ENCODE assay signal across 27 cellular contexts in the genomic region with DNA sequence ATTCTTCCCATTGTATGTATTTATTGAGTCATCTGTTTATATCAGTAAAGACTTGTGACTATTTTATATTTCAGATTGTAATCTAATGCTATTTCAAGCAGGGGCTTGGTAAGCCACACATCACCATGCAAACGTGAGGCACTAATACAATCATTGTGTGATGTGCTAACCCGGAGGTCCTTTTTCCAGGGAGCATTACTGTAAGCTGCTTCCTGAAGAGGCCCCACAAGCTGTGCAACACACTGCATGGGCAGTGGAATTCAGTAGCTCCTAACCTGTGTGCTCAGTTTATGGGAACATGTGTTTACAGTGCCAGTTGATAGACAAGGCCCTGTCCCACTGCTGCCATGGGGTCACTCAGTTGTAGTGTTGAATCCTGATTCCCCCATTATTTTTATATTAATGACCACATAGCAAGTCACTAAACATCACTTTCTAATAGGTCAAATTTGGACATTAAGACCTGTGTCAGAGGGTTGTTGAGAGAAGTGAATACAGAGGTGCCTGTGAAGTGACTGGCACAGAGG.
DNase-seq lines count a peak whose midpoint lies in the region; ATAC-seq, FAIRE-seq and TF ChIP-seq lines count a peak whose summit lies in the region.
"Had no signal": no experiment of that assay in that cellular context is flagged by ENCODE, and none has a peak within 500 bp of the region (broad histone marks: within the 10 kb centered on the region; RNA-seq: fewer than 3 reads in every experiment).

No MANE protein-coding gene starts in this region.

- no peak overlapping the region for H4K8ac ChIP-seq in IMR-90 (ENCODE audit: low read depth in 2 of 2, low read length in 2 of 2)
- H4K8ac ChIP-seq in H1 (ENCODE audit: extremely low read depth, insufficient read depth, low read length): no peak overlapping the region

- FAIRE-seq in H1 (lab: Jason Lieb, UNC): no peak
- FAIRE-seq: GM18507 had no signal

- no peak overlapping the region for H2AK5ac ChIP-seq in IMR-90 (ENCODE audit: low read depth, low read length)
- H2AK5ac ChIP-seq in H1 (ENCODE audit: low read depth, low read length): 0 out of 2 replicates have a peak overlapping the region, but pooled peaks have one; percentile 43

- H3K9me3 Mint-ChIP-seq in stimulated activated effector memory CD8-positive, alpha-beta T cell treated with anti-CD3 and anti-CD28 coated beads, Interleukin-12 subunit alpha, Interleukin-12 subunit beta, amount 100 ng/mL, for 72 hours: no peaks in the 10 kb centered on the region
- H3K9me3 Mint-ChIP-seq in Caco-2 (ENCODE audit: unreplicated experiment): no peaks in the 10 kb centered on the region
- no peaks in the 10 kb centered on the region for H3K9me3 Mint-ChIP-seq in stimulated activated memory B cell treated with anti-CD40 and anti-IgM and Interleukin-4, amounts not matched to agents 10 μg/mL and 1 μg/mL and 100 μg/mL, for 72 hours
- H3K9me3 Mint-ChIP-seq: CD8-positive, alpha-beta T cell; H9; HFFc6; IgD-negative memory B cell had no signal

- H4K91ac ChIP-seq in IMR-90 (ENCODE audit: insufficient read depth, low read depth, low read length): no peak overlapping the region
- H4K91ac ChIP-seq in H1 (replicated peaks; ENCODE audit: insufficient read length, low read length): peak overlapping the region; percentile 19

- no peaks in the 10 kb centered on the region; the same call in 1 of the 2 replicates for H3K23me2 ChIP-seq in H1 (ENCODE audit: low read depth, low read length)

- H3K4ac ChIP-seq in IMR-90 (ENCODE audit: low read depth, low read length) (no peak overlapping the region), H1 (replicated peaks; ENCODE audit: insufficient read length, low read depth, low read length) (no peak overlapping the region)

- H3K4me3 ChIP-seq in right atrium auricular region (no peak overlapping the region), IMR-90 (ENCODE audit: insufficient read depth, low read depth, low read length) (no peak overlapping the region), H1 (ENCODE audit: extremely low read depth in 1 of 4, insufficient read depth in 2 of 4, low read depth in 3 of 4, low read length in 4 of 4) (no peak overlapping the region), Caco-2 (ENCODE audit: low read depth, low read length) (no peak overlapping the region)

- H3K9me3 ChIP-seq in right atrium auricular region (no peaks in the 10 kb centered on the region), IMR-90 (ENCODE audit: control insufficient read depth, insufficient read depth, low read length) (no peaks in the 10 kb centered on the region), H1 (ENCODE audit: insufficient read depth in 2 of 2, low read depth in 1 of 2, low read length in 1 of 2) (no peaks in the 10 kb centered on the region), Caco-2 (no peaks in the 10 kb centered on the region)
- H3K9me3 ChIP-seq: SK-N-SH had no signal

- H3K18ac ChIP-seq in IMR-90 (ENCODE audit: low read depth, low read length) (no peak overlapping the region), H1 (ENCODE audit: extremely low read depth, low read length) (no peak overlapping the region)

- H3K36me3 ChIP-seq in right atrium auricular region (no peaks in the 10 kb centered on the region), IMR-90 (ENCODE audit: control insufficient read depth, insufficient read depth, low read length) (no peaks in the 10 kb centered on the region), H1 (ENCODE audit: control insufficient read depth in 2 of 4, insufficient read depth in 4 of 4, low read length in 3 of 4) (no peaks in the 10 kb centered on the region), Caco-2 (ENCODE audit: control insufficient read depth, insufficient read depth, low read length) (no peaks in the 10 kb centered on the region)

- H2BK5ac ChIP-seq in IMR-90 (ENCODE audit: low read depth, low read length, poor library complexity, severe bottlenecking) (no peak overlapping the region), H1 (ENCODE audit: low read depth, low read length) (peak overlapping the region; percentile 97; the same call in 1 of the 2 replicates)

- H4K5ac ChIP-seq in IMR-90 (ENCODE audit: low read depth, low read length) (no peak overlapping the region), H1 (ENCODE audit: insufficient read length, low read depth, low read length) (no peak overlapping the region)

- peak overlapping the region; percentile 95; the same call in 1 of the 2 replicates for H2BK12ac ChIP-seq in H1 (ENCODE audit: low read depth, low read length)

- in situ Hi-C loops in IMR-90 (cut with MboI; ENCODE audit: low sequenced_read_pairs): no loop called here

- TF ChIP-seq RAD21 in IMR-90 (IDR thresholded peaks at IDR 0.05; ENCODE audit: low read length) (no peak), H1 (IDR thresholded peaks at IDR 0.05 in 1 of 2, conservative IDR thresholded peaks at IDR 0.05 in 1 of 2; ENCODE audit: low read depth in 2 of 2, low read length in 2 of 2) (no peak)

- dilution Hi-C loops in IMR-90 (cut with HindIII; ENCODE audit: low sequenced_read_pairs, unreplicated experiment): no loop called here

- H3K14ac ChIP-seq in IMR-90 (replicated peaks; ENCODE audit: low read depth, low read length) (no peak overlapping the region), H1 (ENCODE audit: insufficient read length) (no peak overlapping the region)

- ATAC-seq in Right ventricle myocardium inferior: no peak
- peak; percentile 40; the same call in 1 of the 2 replicates for ATAC-seq in IMR-90 (ENCODE audit: low read depth)
- peak; percentile 12 for ATAC-seq in stimulated activated effector memory CD8-positive, alpha-beta T cell treated with anti-CD3 and anti-CD28 coated beads, Interleukin-12 subunit alpha, Interleukin-12 subunit beta, amount 100 ng/mL, for 72 hours
- ATAC-seq in stimulated activated memory B cell treated with anti-CD40 and anti-IgM and Interleukin-4, amounts not matched to agents 10 μg/mL and 1 μg/mL and 100 μg/mL, for 72 hours: no peak
- ATAC-seq: CD8-positive, alpha-beta T cell had no signal

- TF ChIP-seq CTCF in right atrium auricular region (IDR thresholded peaks at IDR 0.05) (no peak), IMR-90 (conservative IDR thresholded peaks at IDR 0.05; ENCODE audit: low read depth, low read length) (no peak), H1 (IDR thresholded peaks at IDR 0.05; ENCODE audit: control extremely low read depth in 1 of 3, insufficient read depth in 1 of 3, low read depth in 1 of 3, low read length in 3 of 3) (no peak), Caco-2 (IDR thresholded peaks at IDR 0.05; ENCODE audit: insufficient read depth in 1 of 2, low read depth in 1 of 2, low read length in 1 of 2, severe bottlenecking in 1 of 2, unreplicated experiment in 1 of 2) (no peak)

- no peak overlapping the region for H3K4me3 Mint-ChIP-seq in stimulated activated effector memory CD8-positive, alpha-beta T cell treated with anti-CD3 and anti-CD28 coated beads, Interleukin-12 subunit alpha, Interleukin-12 subunit beta, amount 100 ng/mL, for 72 hours
- no peak overlapping the region for H3K4me3 Mint-ChIP-seq in Caco-2 (ENCODE audit: unreplicated experiment)
- H3K4me3 Mint-ChIP-seq in stimulated activated memory B cell treated with anti-CD40 and anti-IgM and Interleukin-4, amounts not matched to agents 10 μg/mL and 1 μg/mL and 100 μg/mL, for 72 hours: no peak overlapping the region
- H3K4me3 Mint-ChIP-seq: CD8-positive, alpha-beta T cell; H9; HFFc6; IgD-negative memory B cell had no signal

- no peaks in the 10 kb centered on the region for H3K36me3 Mint-ChIP-seq in stimulated activated effector memory CD8-positive, alpha-beta T cell treated with anti-CD3 and anti-CD28 coated beads, Interleukin-12 subunit alpha, Interleukin-12 subunit beta, amount 100 ng/mL, for 72 hours
- no peaks in the 10 kb centered on the region for H3K36me3 Mint-ChIP-seq in Caco-2 (ENCODE audit: insufficient read depth, unreplicated experiment)
- no peaks in the 10 kb centered on the region for H3K36me3 Mint-ChIP-seq in stimulated activated memory B cell treated with anti-CD40 and anti-IgM and Interleukin-4, amounts not matched to agents 10 μg/mL and 1 μg/mL and 100 μg/mL, for 72 hours
- H3K36me3 Mint-ChIP-seq: CD8-positive, alpha-beta T cell; IgD-negative memory B cell had no signal

- BruUV-seq in IMR-90 (replicated peaks; lab: Mats Ljungman, UMichigan) (no TSS peak), Caco-2 (replicated peaks; lab: Mats Ljungman, UMichigan) (no TSS peak)

- CTCF ChIA-PET in IMR-90 (lab: Yijun Ruan, JAX) (no interaction called here), H1 (lab: Charles Lee; ENCODE audit: partially characterized antibody) (interaction anchor here (1.2 to 1.5 kb wide), 2 partner anchors 20 to 40 kb away, joined by 3 read pairs; no protein-coding TSS in a partner anchor), Caco-2 (lab: Charles Lee) (no interaction called here)

- H3K23ac ChIP-seq in IMR-90 (ENCODE audit: low read depth, low read length) (no peak overlapping the region), H1 (ENCODE audit: insufficient read length) (no peak overlapping the region)

- H3K27ac ChIP-seq in right atrium auricular region: peak overlapping the region; percentile 70 to 91
- no peak overlapping the region for H3K27ac ChIP-seq in IMR-90 (ENCODE audit: insufficient read depth, low read length)
- H3K27ac ChIP-seq in H1 (ENCODE audit: low read depth, low read length): no peak overlapping the region
- H3K27ac ChIP-seq: KMS-11, RWPE1 had no signal

- H3K9ac ChIP-seq in IMR-90 (ENCODE audit: low read depth, low read length) (no peak overlapping the region), H1 (replicated peaks in 1 of 4; ENCODE audit: extremely low read depth in 1 of 4, low read depth in 3 of 4, low read length in 3 of 4) (no peak overlapping the region)
- H3K9ac ChIP-seq: KMS-11, SK-N-SH had no signal

- H3K27me3 ChIP-seq in right atrium auricular region (no peaks in the 10 kb centered on the region), IMR-90 (ENCODE audit: control insufficient read depth, insufficient read depth, low read length) (no peaks in the 10 kb centered on the region; the same call in none of the 2 replicates), H1 (replicated peaks in 1 of 4; ENCODE audit: control insufficient read depth in 3 of 4, extremely low read depth in 1 of 4, insufficient read depth in 3 of 4, low read length in 3 of 4) (no peaks in the 10 kb centered on the region), Caco-2 (replicated peaks; ENCODE audit: control insufficient read depth, insufficient read depth, low read length) (no peaks in the 10 kb centered on the region)

- H3K4me1 ChIP-seq in right atrium auricular region (peaks cover 0 to 36% of the 10 kb centered on the region in 2 donors), IMR-90 (ENCODE audit: control insufficient read depth, insufficient read depth, low read length) (peaks cover 11% of the 10 kb centered on the region), H1 (replicated peaks in 1 of 4; ENCODE audit: control insufficient read depth in 3 of 4, insufficient read depth in 4 of 4, low read length in 3 of 4) (peaks cover 2 to 12% (median 7%) of the 10 kb centered on the region in 4 experiments; a peak in 4 of 7 replicates), Caco-2 (peaks cover 8% of the 10 kb centered on the region; the same call in 1 of the 2 replicates)

- no peak for TF ChIP-seq EP300 in H1 (IDR thresholded peaks at IDR 0.05; ENCODE audit: borderline replicate concordance in 1 of 2, low read depth in 2 of 2, low read length in 2 of 2)

- H3K79me1 ChIP-seq in IMR-90 (ENCODE audit: low read depth in 1 of 2, low read length in 2 of 2) (0 out of 4 replicates have a peak, but pooled peaks cover 0 to 8% of the 10 kb centered on the region in 2 experiments), H1 (ENCODE audit: low read depth, low read length) (no peaks in the 10 kb centered on the region; the same call in 1 of the 2 replicates)

- H2AFZ ChIP-seq in IMR-90 (replicated peaks; ENCODE audit: low read length, poor library complexity) (no peak overlapping the region), H1 (ENCODE audit: low read length) (no peak overlapping the region)

- DNase-seq in right atrium auricular region (ENCODE audit: low spot score) (no peak), Right ventricle myocardium inferior (ENCODE audit: missing footprints) (no peak), IMR-90 (peak; percentile 19), H1 (ENCODE audit: low read depth in 1 of 2, low spot score in 2 of 2) (peak in 1 of 2 experiments; percentile 42), Caco-2 (no peak), NCI-H1105 (lab: John Stamatoyannopoulos, UW) (no peak)
- DNase-seq in stimulated activated effector memory CD8-positive, alpha-beta T cell treated with anti-CD3 and anti-CD28 coated beads, Interleukin-12 subunit alpha, Interleukin-12 subunit beta, amount 100 ng/mL, for 72 hours (ENCODE audit: low spot score in 2 of 2): no peak
- DNase-seq: C1 segment of cervical spinal cord; CD8-positive, alpha-beta T cell; DMS 273 treated with DMSO at 0.1 percent for 48 hours; DND-41; HFFc6; NCI-H1092; NCI-H1436; NCI-H187; NCI-H2081 treated with DMSO at 0.1 percent for 48 hours; NCI-H446; NCI-H524 treated with DMSO at 0.1 percent for 48 hours; NCI-H82; SK-N-SH; SW 1271 had no signal

- intact Hi-C loops in Right ventricle myocardium inferior (cut with DNase I) (loop anchor here (5.0 kb wide), 1 partner anchor 133 kb away; no protein-coding TSS in a partner anchor), IMR-90 (cut with micrococcal nuclease) (no loop called here), Caco-2 (cut with micrococcal nuclease; ENCODE audit: unreplicated experiment) (no loop called here)

- H2AK9ac ChIP-seq in IMR-90 (replicated peaks; ENCODE audit: low read depth, low read length, poor library complexity): no peak overlapping the region

- H4K20me1 ChIP-seq in IMR-90 (ENCODE audit: insufficient read depth, low read length) (0 out of 2 replicates have a peak, but pooled peaks cover 6% of the 10 kb centered on the region), H1 (replicated peaks in 1 of 2; ENCODE audit: control insufficient read depth in 1 of 2, insufficient read depth in 2 of 2, low read length in 2 of 2) (no peaks in the 10 kb centered on the region)

- no peak overlapping the region for H2BK120ac ChIP-seq in IMR-90 (ENCODE audit: low read depth, low read length)
- no peak overlapping the region for H2BK120ac ChIP-seq in H1 (replicated peaks; ENCODE audit: low read depth, low read length)

- no peak overlapping the region for H3K56ac ChIP-seq in IMR-90 (ENCODE audit: extremely low read depth, insufficient read depth, low read length)
- H3K56ac ChIP-seq in H1 (replicated peaks; ENCODE audit: insufficient read length, low read depth, low read length): no peak overlapping the region

- H2BK15ac ChIP-seq in IMR-90 (ENCODE audit: low read depth, low read length) (no peak overlapping the region), H1 (ENCODE audit: low read length) (no peak overlapping the region)

- POLR2A ChIA-PET in IMR-90 (lab: Charles Lee; ENCODE audit: unreplicated experiment): interaction anchor here (0.9 kb wide), 1 partner anchor 11 kb away, joined by 3 read pairs; no protein-coding TSS in a partner anchor
- POLR2A ChIA-PET in H1 (lab: Charles Lee; ENCODE audit: partially characterized antibody): no interaction called here
- POLR2A ChIA-PET in Caco-2 (lab: Charles Lee): no interaction called here

- no peak overlapping the region for H3K27ac Mint-ChIP-seq in stimulated activated effector memory CD8-positive, alpha-beta T cell treated with anti-CD3 and anti-CD28 coated beads, Interleukin-12 subunit alpha, Interleukin-12 subunit beta, amount 100 ng/mL, for 72 hours
- H3K27ac Mint-ChIP-seq in Caco-2 (ENCODE audit: unreplicated experiment): no peak overlapping the region
- no peak overlapping the region for H3K27ac Mint-ChIP-seq in stimulated activated memory B cell treated with anti-CD40 and anti-IgM and Interleukin-4, amounts not matched to agents 10 μg/mL and 1 μg/mL and 100 μg/mL, for 72 hours
- H3K27ac Mint-ChIP-seq: CD8-positive, alpha-beta T cell; HFFc6; IgD-negative memory B cell had no signal

- H3K4me2 ChIP-seq in IMR-90 (ENCODE audit: low read depth, low read length) (no peak overlapping the region), H1 (ENCODE audit: insufficient read depth in 1 of 2, low read depth in 2 of 2, low read length in 2 of 2) (peak overlapping the region in 1 of 2 experiments; percentile 29; a peak in 1 of 4 replicates)
- H3K4me2 ChIP-seq: KMS-11, SK-N-SH had no signal

- H2BK20ac ChIP-seq in IMR-90 (ENCODE audit: low read depth, low read length) (no peak overlapping the region), H1 (ENCODE audit: low read length) (no peak overlapping the region; the same call in 1 of the 2 replicates)

- no peaks in the 10 kb centered on the region for H3K4me1 Mint-ChIP-seq in stimulated activated effector memory CD8-positive, alpha-beta T cell treated with anti-CD3 and anti-CD28 coated beads, Interleukin-12 subunit alpha, Interleukin-12 subunit beta, amount 100 ng/mL, for 72 hours
- no peaks in the 10 kb centered on the region for H3K4me1 Mint-ChIP-seq in Caco-2 (ENCODE audit: low read depth, unreplicated experiment)
- H3K4me1 Mint-ChIP-seq in stimulated activated memory B cell treated with anti-CD40 and anti-IgM and Interleukin-4, amounts not matched to agents 10 μg/mL and 1 μg/mL and 100 μg/mL, for 72 hours: no peaks in the 10 kb centered on the region
- H3K4me1 Mint-ChIP-seq: IgD-negative memory B cell had no signal

- H3K27me3 Mint-ChIP-seq in Caco-2 (ENCODE audit: insufficient read depth, unreplicated experiment): peaks cover 11% of the 10 kb centered on the region
- H3K27me3 Mint-ChIP-seq in stimulated activated memory B cell treated with anti-CD40 and anti-IgM and Interleukin-4, amounts not matched to agents 10 μg/mL and 1 μg/mL and 100 μg/mL, for 72 hours: peaks cover 14% of the 10 kb centered on the region

- WGBS in IMR-90 (ENCODE audit: extremely low coverage in 2 of 2, insufficient read length in 1 of 2), 2 experiments: no CpG with 5 or more reads among the region's 2 CpGs
- 88% methylated on average over 2 of the region's 2 CpGs; no CpG with 5 or more reads in 1 of the 2 experiments for WGBS in H1 (ENCODE audit: extremely low coverage in 1 of 2, insufficient coverage in 1 of 2, insufficient read length in 1 of 2, insufficient replicate concordance in 2 of 2, low coverage in 1 of 2, low lambda C conversion rate in 2 of 2, missing lambda C conversion rate in 1 of 2), 2 experiments

- no peaks in the 10 kb centered on the region for H3K79me2 ChIP-seq in H1 (ENCODE audit: control insufficient read depth in 1 of 2, insufficient read depth in 2 of 2, low read length in 2 of 2)

- H3K9me1 ChIP-seq in IMR-90 (ENCODE audit: insufficient read depth, low read length): peaks cover 13% of the 10 kb centered on the region; the same call in 1 of the 2 replicates

- TF ChIP-seq POLR2A in IMR-90 (IDR thresholded peaks at IDR 0.05; ENCODE audit: low read depth, low read length) (no peak), H1 (IDR thresholded peaks at IDR 0.05; ENCODE audit: control extremely low read depth in 1 of 2, low read depth in 2 of 2, low read length in 2 of 2) (no peak)

Comparison
In these comparisons a context has a peak if more than half of its experiments do, and no peak if none do; other contexts are left out.
1. H3K27ac ChIP-seq: peak in right atrium auricular region (2 of 2); none in IMR-90 (single experiment) and H1 (single experiment).
2. ATAC-seq: peak in IMR-90 (single experiment) and stimulated activated effector memory CD8-positive, alpha-beta T cell treated with anti-CD3 and anti-CD28 coated beads, Interleukin-12 subunit alpha, Interleukin-12 subunit beta, amount 100 ng/mL, for 72 hours (single experiment); none in Right ventricle myocardium inferior (single experiment) and stimulated activated memory B cell treated with anti-CD40 and anti-IgM and Interleukin-4, amounts not matched to agents 10 μg/mL and 1 μg/mL and 100 μg/mL, for 72 hours (single experiment).